9 cellular contexts compared by ENCODE assay signal in genomic region chr20:53916173-53916512, GRCh38.
DNase-seq lines count a peak whose midpoint lies in the region; ATAC-seq, FAIRE-seq and TF ChIP-seq lines count a peak whose summit lies in the region.
"Had no signal": no experiment of that assay in that cellular context is flagged by ENCODE, and none has a peak within 500 bp of the region (broad histone marks: within the 10 kb centered on the region; RNA-seq: fewer than 3 reads in every experiment).

No MANE protein-coding gene starts in this region.

- no peak overlapping the region for H2AK5ac ChIP-seq in mesendoderm (ENCODE audit: low read length)

- H4K5ac ChIP-seq in mesendoderm (ENCODE audit: low read length) = no peak overlapping the region

- TF ChIP-seq CTCF in GM12878 (IDR thresholded peaks at IDR 0.05 in 2 of 3, conservative IDR thresholded peaks at IDR 0.05 in 1 of 3; ENCODE audit: control insufficient read depth in 2 of 3, extremely low read depth in 1 of 3, insufficient read depth in 1 of 3, low read depth in 3 of 3, low read length in 3 of 3) = no peak
- no peak for TF ChIP-seq CTCF in tibial artery (IDR thresholded peaks at IDR 0.05)
- no peak for TF ChIP-seq CTCF in D721Med (IDR thresholded peaks at IDR 0.05; ENCODE audit: insufficient read depth, missing control alignments)

- TF ChIP-seq EP300 in GM12878 (IDR thresholded peaks at IDR 0.05; ENCODE audit: borderline replicate concordance in 1 of 2, control insufficient read depth in 1 of 2, low read depth in 2 of 2, low read length in 2 of 2) = no peak

- H3K4me2 ChIP-seq in GM12878 (ENCODE audit: control insufficient read depth, insufficient read depth) (peak overlapping the region; percentile 45; the same call in 1 of the 2 replicates), mesendoderm (ENCODE audit: low read length) (no peak overlapping the region)

- no peak overlapping the region for H2BK5ac ChIP-seq in mesendoderm (ENCODE audit: low read length)

- H3K27me3 ChIP-seq in GM12878 (replicated peaks in 1 of 2; ENCODE audit: control insufficient read depth in 2 of 2, insufficient read depth in 2 of 2, low read length in 1 of 2) (no peaks in the 10 kb centered on the region), mesendoderm (ENCODE audit: insufficient read depth, low read length, poor library complexity) (no peaks in the 10 kb centered on the region), tibial artery (no peaks in the 10 kb centered on the region)
- H3K27me3 ChIP-seq: cardiac muscle cell had no signal

- no peak for TF ChIP-seq POLR2A in GM12878 (IDR thresholded peaks at IDR 0.05; ENCODE audit: low read depth, low read length)

- H3K27ac ChIP-seq in GM12878 (ENCODE audit: control insufficient read depth, insufficient read depth) = peak overlapping the region; percentile 97
- H3K27ac ChIP-seq in mesendoderm (ENCODE audit: low read depth, low read length) = no peak overlapping the region
- H3K27ac ChIP-seq in tibial artery = peak overlapping the region; percentile 78 to 81

- RAD21 ChIA-PET in GM12878 (lab: Charles Lee; ENCODE audit: unreplicated experiment) = interaction anchor here (0.6 to 13.5 kb wide), 39 partner anchors 10 to 708 kb away, joined by 3 to 394 read pairs (median 6); no protein-coding TSS in a partner anchor

- no peaks in the 10 kb centered on the region for H4K20me1 ChIP-seq in GM12878 (ENCODE audit: control insufficient read depth, insufficient read depth)

- H3K4ac ChIP-seq in mesendoderm (ENCODE audit: low read depth, low read length) = no peak overlapping the region

- H3K27ac Mint-ChIP-seq in activated CD8-positive, alpha-beta memory T cell treated with anti-CD3 and anti-CD28 coated beads, Interleukin-2, amount 10 ng/mL, durations not matched to agents 7 days and 5 days = peak overlapping the region; percentile 92

- no peak overlapping the region for H2BK15ac ChIP-seq in mesendoderm (replicated peaks; ENCODE audit: low read depth)

- DNase-seq in activated CD8-positive, alpha-beta memory T cell treated with anti-CD3 and anti-CD28 coated beads, Interleukin-2, amount 10 ng/mL, durations not matched to agents 7 days and 5 days = no peak
- no peak for DNase-seq in activated CD8-positive, alpha-beta memory T cell treated with anti-CD3 and anti-CD28 coated beads, Interleukin-2, amount 50 U/mL, for 48 hours
- no peak for DNase-seq in GM12878 (ENCODE audit: low read depth, low spot score)
- DNase-seq in mesendoderm = no peak
- DNase-seq in tibial artery = no peak
- DNase-seq in NCI-H146 (lab: John Stamatoyannopoulos, UW) = no peak
- DNase-seq in NK-92 treated with Interleukin-12 subunit alpha and Interleukin-12 subunit beta, amount 100 ng/mL, for 24 hours (lab: John Stamatoyannopoulos, UW) = no peak
- no peak for DNase-seq in D721Med (ENCODE audit: insufficient read length, low spot score)

- 82% methylated on average over 2 of the region's 2 CpGs for WGBS in GM12878 (ENCODE audit: insufficient coverage, insufficient replicate concordance, low lambda C conversion rate, missing lambda C conversion rate)
- no CpG with 5 or more reads among the region's 2 CpGs for WGBS in mesendoderm (ENCODE audit: extremely low coverage, insufficient coverage, low lambda C conversion rate)

- peak overlapping the region; percentile 94 for H3K4me3 Mint-ChIP-seq in activated CD8-positive, alpha-beta memory T cell treated with anti-CD3 and anti-CD28 coated beads, Interleukin-2, amount 10 ng/mL, durations not matched to agents 7 days and 5 days

- no peak overlapping the region for H4K8ac ChIP-seq in mesendoderm (ENCODE audit: low read depth, low read length)

- no peak overlapping the region for H2AFZ ChIP-seq in GM12878 (ENCODE audit: control insufficient read depth, low read depth, low read length)

- CTCF ChIA-PET in activated CD8-positive, alpha-beta memory T cell treated with anti-CD3 and anti-CD28 coated beads, Interleukin-2, amount 10 ng/mL, durations not matched to agents 7 days and 5 days (lab: Charles Lee) = interaction anchor here (0.6 to 5.3 kb wide), 48 partner anchors 9 to 701 kb away, joined by 3 to 78 read pairs (median 6); partner anchors contain the start of gene PFDN4
- CTCF ChIA-PET in GM12878 (lab: Yijun Ruan, JAX) = interaction anchor here (0.6 to 5.9 kb wide), 31 partner anchors 9 to 684 kb away, joined by 3 to 258 read pairs (median 7); no protein-coding TSS in a partner anchor

- H3K18ac ChIP-seq in mesendoderm (ENCODE audit: low read length) = no peak overlapping the region

- peak overlapping the region; percentile 62 for H3K56ac ChIP-seq in mesendoderm (ENCODE audit: low read length)

- POLR2A ChIA-PET in GM12878 (lab: Charles Lee) = interaction anchor here (0.6 to 3.6 kb wide), 18 partner anchors 9 to 333 kb away, joined by 3 to 20 read pairs (median 5); no protein-coding TSS in a partner anchor

- H2BK120ac ChIP-seq in mesendoderm (ENCODE audit: low read depth, low read length) = peak overlapping the region; percentile 8

- no peaks in the 10 kb centered on the region for H3K27me3 Mint-ChIP-seq in activated CD8-positive, alpha-beta memory T cell treated with anti-CD3 and anti-CD28 coated beads, Interleukin-2, amount 10 ng/mL, durations not matched to agents 7 days and 5 days

- H3K9me3 Mint-ChIP-seq in activated CD8-positive, alpha-beta memory T cell treated with anti-CD3 and anti-CD28 coated beads, Interleukin-2, amount 10 ng/mL, durations not matched to agents 7 days and 5 days (ENCODE audit: low read depth) = no peaks in the 10 kb centered on the region

- SMC1A ChIA-PET in GM12878 (lab: Charles Lee; ENCODE audit: uncharacterized antibody, unreplicated experiment) = interaction anchor here (0.6 to 6.3 kb wide), 51 partner anchors 7 to 505 kb away, joined by 3 to 384 read pairs (median 5); no protein-coding TSS in a partner anchor

- no peak overlapping the region for H3K23ac ChIP-seq in mesendoderm (ENCODE audit: low read length)

- peaks cover 31% of the 10 kb centered on the region for H3K4me1 ChIP-seq in GM12878 (ENCODE audit: control insufficient read depth, insufficient read depth, low read length)
- H3K4me1 ChIP-seq in mesendoderm (ENCODE audit: control insufficient read depth, low read depth, low read length) = peaks cover 18% of the 10 kb centered on the region
- H3K4me1 ChIP-seq in tibial artery = peaks cover 4 to 33% (median 25%) of the 10 kb centered on the region in 4 donors

- H3K79me1 ChIP-seq in mesendoderm (ENCODE audit: low read length) = no peaks in the 10 kb centered on the region

- no TSS peak for BruUV-seq in GM12878 (replicated peaks; lab: Mats Ljungman, UMichigan)

- H3K4me3 ChIP-seq in GM12878 (no peak overlapping the region), mesendoderm (ENCODE audit: low read length) (no peak overlapping the region), tibial artery (peak overlapping the region; percentile 66 to 71)

- peaks cover 40% of the 10 kb centered on the region for H3K4me1 Mint-ChIP-seq in activated CD8-positive, alpha-beta memory T cell treated with anti-CD3 and anti-CD28 coated beads, Interleukin-2, amount 10 ng/mL, durations not matched to agents 7 days and 5 days

- intact Hi-C loops in GM12878 (cut with micrococcal nuclease; ENCODE audit: unreplicated experiment) (loop anchor here (5.0 kb wide), 3 partner anchors 164 to 259 kb away; no protein-coding TSS in a partner anchor), tibial artery (cut with DNase I; ENCODE audit: low total_unique reads) (no loop called here)

- no peak for TF ChIP-seq RAD21 in GM12878 (IDR thresholded peaks at IDR 0.05; ENCODE audit: insufficient read depth, low read depth, low read length)

- in situ Hi-C loops in GM12878 (cut with MboI) = no loop called here

- H3K9ac ChIP-seq in GM12878 (ENCODE audit: control insufficient read depth, insufficient read depth, low read length) (peak overlapping the region; percentile 80; the same call in 1 of the 2 replicates), mesendoderm (ENCODE audit: low read length) (peak overlapping the region; percentile 34)

- H3K9me3 ChIP-seq in GM12878 (replicated peaks; ENCODE audit: control insufficient read depth, insufficient read depth, low read length) (no peaks in the 10 kb centered on the region; the same call in 2 of the 3 replicates), tibial artery (no peaks in the 10 kb centered on the region)

- FAIRE-seq in GM12878 (lab: Jason Lieb, UNC) (no peak), D721Med (lab: Jason Lieb, UNC) (no peak)

- H3K36me3 ChIP-seq in GM12878 (ENCODE audit: control insufficient read depth in 2 of 2, insufficient read depth in 2 of 2, low read length in 1 of 2) (no peaks in the 10 kb centered on the region), mesendoderm (ENCODE audit: control insufficient read depth, insufficient read depth, low read length) (no peaks in the 10 kb centered on the region), tibial artery (no peaks in the 10 kb centered on the region)
- H3K36me3 ChIP-seq: cardiac muscle cell had no signal

- H3K79me2 ChIP-seq in GM12878 (ENCODE audit: control insufficient read depth, insufficient read depth, low read length) (0 out of 2 replicates have a peak, but pooled peaks cover 2% of the 10 kb centered on the region), mesendoderm (ENCODE audit: control insufficient read depth, insufficient read depth, low read length) (no peaks in the 10 kb centered on the region)

- ATAC-seq in activated CD8-positive, alpha-beta memory T cell treated with anti-CD3 and anti-CD28 coated beads, Interleukin-2, amount 10 ng/mL, durations not matched to agents 7 days and 5 days = peak; percentile 28
- peak; percentile 9 for ATAC-seq in GM12878

- no peaks in the 10 kb centered on the region for H3K36me3 Mint-ChIP-seq in activated CD8-positive, alpha-beta memory T cell treated with anti-CD3 and anti-CD28 coated beads, Interleukin-2, amount 10 ng/mL, durations not matched to agents 7 days and 5 days

TF ChIP-seq in GM12878, 131 proteins besides CTCF, POLR2A, EP300 and RAD21 (continues in another document):
- TF ChIP-seq NFXL1 (IDR thresholded peaks at IDR 0.05; ENCODE audit: borderline replicate concordance) = peak; percentile 64

Comparison
In these comparisons a context has a peak if more than half of its experiments do, and no peak if none do; other contexts are left out.
1. H3K4me3 ChIP-seq: peak in tibial artery (2 of 2); none in GM12878 (single experiment) and mesendoderm (single experiment).